15 cellular contexts compared by ENCODE assay signal in the genomic region with DNA sequence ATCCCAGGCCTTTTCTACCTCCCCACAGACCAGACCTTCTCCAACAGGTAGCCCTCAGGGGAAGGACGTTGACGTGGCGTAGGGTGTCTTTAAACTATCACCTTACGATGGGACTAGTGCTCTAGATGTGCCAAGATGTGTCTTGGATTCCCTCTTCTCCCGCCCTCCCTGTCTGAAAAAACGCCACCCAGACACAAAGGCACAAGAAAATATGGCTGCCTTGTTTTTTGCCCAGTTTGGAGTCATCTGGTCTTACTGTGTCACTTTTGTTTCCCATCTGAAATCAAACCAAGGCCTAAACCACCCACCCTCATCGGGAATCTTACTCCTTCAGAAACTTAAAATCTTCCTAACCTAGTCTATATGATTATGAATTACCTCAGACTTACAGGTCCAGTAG.
A peak's percentile ranks its signal among the peaks of the same experiment; 100 is the strongest.
DNase-seq lines count a peak whose midpoint lies in the region; ATAC-seq and TF ChIP-seq lines count a peak whose summit lies in the region.
"Had no signal": no experiment of that assay in that cellular context is flagged by ENCODE, and none has a peak within 500 bp of the region (broad histone marks: within the 10 kb centered on the region; RNA-seq: fewer than 3 reads in every experiment).

No MANE protein-coding gene starts in this region.

- H3K9me3 ChIP-seq in adrenal gland (replicated peaks in 1 of 3) = no peaks in the 10 kb centered on the region
- H3K9me3 ChIP-seq in subcutaneous abdominal adipose tissue (ENCODE audit: control insufficient read depth in 5 of 5, low read length in 5 of 5) = no peaks in the 10 kb centered on the region
- H3K9me3 ChIP-seq: body of pancreas had no signal

- peak overlapping the region in 3 of 5 donors; percentile 39 to 85 (median 80) for H3K27ac ChIP-seq in adrenal gland
- H3K27ac ChIP-seq in subcutaneous abdominal adipose tissue (ENCODE audit: low read depth, low read length) = no peak overlapping the region

- no peak for TF ChIP-seq POLR2A in adrenal gland (IDR thresholded peaks at IDR 0.05)

- H3K4me3 Mint-ChIP-seq in immature natural killer cell = peak overlapping the region in 4 of 5 donors; percentile 84 to 95 (median 92)
- H3K4me3 Mint-ChIP-seq: activated B cell treated with CpG ODN at 0.5 μM for 24 hours; activated CD8-positive, alpha-beta memory T cell treated with anti-CD3 and anti-CD28 coated beads, Interleukin-2, amount 10 ng/mL, durations not matched to agents 7 days and 5 days had no signal

- H3K4me1 Mint-ChIP-seq in immature natural killer cell = peaks cover 18 to 27% of the 10 kb centered on the region in 2 donors
- H3K4me1 Mint-ChIP-seq: activated B cell treated with CpG ODN at 0.5 μM for 24 hours; activated CD8-positive, alpha-beta memory T cell treated with anti-CD3 and anti-CD28 coated beads, Interleukin-2, amount 10 ng/mL, durations not matched to agents 7 days and 5 days had no signal

- intact Hi-C loops in adrenal gland (cut with DNase I) = no loop called here

- TF ChIP-seq CTCF in adrenal gland (IDR thresholded peaks at IDR 0.05) = no peak
- no peak for TF ChIP-seq CTCF in GM20000 (IDR thresholded peaks at IDR 0.05; ENCODE audit: extremely low read depth, missing control alignments)

- no peaks in the 10 kb centered on the region for H3K36me3 ChIP-seq in adrenal gland (replicated peaks in 1 of 2)
- no peaks in the 10 kb centered on the region for H3K36me3 ChIP-seq in subcutaneous abdominal adipose tissue (ENCODE audit: control insufficient read depth in 5 of 5, insufficient read depth in 5 of 5, low read length in 5 of 5)

- peak overlapping the region in 3 of 6 donors; percentile 18 to 95 (median 86) for H3K27ac Mint-ChIP-seq in immature natural killer cell
- H3K27ac Mint-ChIP-seq: activated B cell treated with CpG ODN at 0.5 μM for 24 hours; activated CD8-positive, alpha-beta memory T cell treated with anti-CD3 and anti-CD28 coated beads, Interleukin-2, amount 10 ng/mL, durations not matched to agents 7 days and 5 days had no signal

- H3K4me3 ChIP-seq in adrenal gland (peak overlapping the region in 2 of 4 donors; percentile 27 to 47), subcutaneous abdominal adipose tissue (ENCODE audit: low read depth in 1 of 5, low read length in 5 of 5) (peak overlapping the region; percentile 65 to 73 (median 69))
- H3K4me3 ChIP-seq: body of pancreas had no signal

- peak; percentile 7 for ATAC-seq in GM21723 (IDR thresholded peaks at IDR 0.05; ENCODE audit: unreplicated experiment)
- ATAC-seq in GM21423 (IDR thresholded peaks at IDR 0.05; ENCODE audit: unreplicated experiment) = no peak
- ATAC-seq: activated CD8-positive, alpha-beta memory T cell treated with anti-CD3 and anti-CD28 coated beads, Interleukin-2, amount 10 ng/mL, durations not matched to agents 7 days and 5 days; body of pancreas had no signal

- no peak for DNase-seq in adrenal gland
- DNase-seq in immature natural killer cell = no peak
- DNase-seq in NCI-H2171 (lab: John Stamatoyannopoulos, UW) = no peak
- DNase-seq in GM20000 (ENCODE audit: low spot score) = no peak
- DNase-seq: activated B cell treated with CpG ODN at 0.5 μM for 24 hours; activated CD8-positive, alpha-beta memory T cell treated with anti-CD3 and anti-CD28 coated beads, Interleukin-2, amount 10 ng/mL, durations not matched to agents 7 days and 5 days; activated gamma-delta T cell treated with Interleukin-2 at 50 U/mL for 16 hours; NCI-H526 treated with DMSO at 0.1 percent for 48 hours; occipital lobe; stimulated activated CD4-positive, alpha-beta T cell treated with anti-CD3 and anti-CD28 coated beads, Interleukin-12 subunit alpha, Interleukin-12 subunit beta, amount 100 ng/mL, for 4 hours; T-helper 1 cell had no signal

- H3K27me3 Mint-ChIP-seq in immature natural killer cell (ENCODE audit: low read depth in 3 of 3) = peaks cover 0 to 13% (median 0%) of the 10 kb centered on the region in 3 donors
- H3K27me3 Mint-ChIP-seq: activated B cell treated with CpG ODN at 0.5 μM for 24 hours; activated CD8-positive, alpha-beta memory T cell treated with anti-CD3 and anti-CD28 coated beads, Interleukin-2, amount 10 ng/mL, durations not matched to agents 7 days and 5 days had no signal

- WGBS in adrenal gland, 4 donors = 63 to 90% (median 80%) methylated on average over 7 of the region's 7 CpGs

- H3K4me1 ChIP-seq in adrenal gland (replicated peaks in 1 of 2) (peaks cover 0 to 6% of the 10 kb centered on the region in 2 donors), subcutaneous abdominal adipose tissue (ENCODE audit: control insufficient read depth in 5 of 5, insufficient read depth in 5 of 5, low read length in 5 of 5) (peaks cover 2 to 26% (median 21%) of the 10 kb centered on the region in 5 donors)
- H3K4me1 ChIP-seq: body of pancreas had no signal

- no peaks in the 10 kb centered on the region for H3K9me3 Mint-ChIP-seq in immature natural killer cell
- H3K9me3 Mint-ChIP-seq: activated B cell treated with CpG ODN at 0.5 μM for 24 hours had no signal

- peak overlapping the region in 1 of 5 donors; percentile 16 for H3K9ac ChIP-seq in subcutaneous abdominal adipose tissue (ENCODE audit: low read length in 5 of 5)

- H3K27me3 ChIP-seq in adrenal gland = peaks cover 5% of the 10 kb centered on the region
- no peaks in the 10 kb centered on the region for H3K27me3 ChIP-seq in subcutaneous abdominal adipose tissue (ENCODE audit: control insufficient read depth in 5 of 5, insufficient read depth in 4 of 5, low read length in 5 of 5)
- H3K27me3 ChIP-seq: body of pancreas had no signal

- H3K36me3 Mint-ChIP-seq in immature natural killer cell = no peaks in the 10 kb centered on the region
- H3K36me3 Mint-ChIP-seq: activated CD8-positive, alpha-beta memory T cell treated with anti-CD3 and anti-CD28 coated beads, Interleukin-2, amount 10 ng/mL, durations not matched to agents 7 days and 5 days had no signal
